9 cellular contexts compared by ENCODE assay signal in genomic region chr1:154474802-154475201, GRCh38. TPM values are rescaled to one million over a fixed set of nuclear protein-coding genes. Genes with fewer than 3 reads are reported as not detected.
DNase-seq lines count a peak whose midpoint lies in the region; ATAC-seq and TF ChIP-seq lines count a peak whose summit lies in the region.
"Had no signal": no experiment of that assay in that cellular context is flagged by ENCODE, and none has a peak within 500 bp of the region (broad histone marks: within the 10 kb centered on the region; RNA-seq: fewer than 3 reads in every experiment).

No MANE protein-coding gene starts in this region.

- H3K27ac Mint-ChIP-seq in activated T-helper 17 cell treated with anti-CD3 and anti-CD28 coated beads, Interleukin-2, amount 50 U/mL, for 72 hours = no peak overlapping the region

- H3K4me3 Mint-ChIP-seq in activated T-helper 17 cell treated with anti-CD3 and anti-CD28 coated beads, Interleukin-2, amount 50 U/mL, for 72 hours = no peak overlapping the region

- no peaks in the 10 kb centered on the region for H3K27me3 Mint-ChIP-seq in activated T-helper 17 cell treated with anti-CD3 and anti-CD28 coated beads, Interleukin-2, amount 50 U/mL, for 72 hours

- peaks cover 11% of the 10 kb centered on the region for H3K4me1 Mint-ChIP-seq in activated T-helper 17 cell treated with anti-CD3 and anti-CD28 coated beads, Interleukin-2, amount 50 U/mL, for 72 hours

- no peaks in the 10 kb centered on the region for H3K9me3 ChIP-seq in lower lobe of right lung

- peak overlapping the region; percentile 15 for H3K27ac ChIP-seq in lower lobe of right lung

- no peaks in the 10 kb centered on the region for H3K9me3 Mint-ChIP-seq in activated T-helper 17 cell treated with anti-CD3 and anti-CD28 coated beads, Interleukin-2, amount 50 U/mL, for 72 hours

- H3K36me3 Mint-ChIP-seq in activated T-helper 17 cell treated with anti-CD3 and anti-CD28 coated beads, Interleukin-2, amount 50 U/mL, for 72 hours (ENCODE audit: low read depth) = no peaks in the 10 kb centered on the region

- H3K27me3 ChIP-seq in lower lobe of right lung (ENCODE audit: low read depth) = no peaks in the 10 kb centered on the region

- H3K4me3 ChIP-seq in cardiac fibroblast (replicated peaks in 1 of 2; ENCODE audit: low read depth in 2 of 2, low read length in 2 of 2) (no peak overlapping the region), lower lobe of right lung (no peak overlapping the region)

- DNase-seq in AG08396 (ENCODE audit: low spot score) (peak; percentile 77), KBM-7 (peak; percentile 56), cardiac fibroblast (ENCODE audit: low read depth in 2 of 2) (peak; percentile 74 to 80), lower lobe of right lung (peak; percentile 75), DMS79 treated with DMSO at 0.1 percent for 48 hours (lab: John Stamatoyannopoulos, UW) (no peak)
- DNase-seq: NCI-H1694 treated with DMSO at 0.1 percent for 48 hours had no signal

- peaks cover 43% of the 10 kb centered on the region for H3K4me1 ChIP-seq in lower lobe of right lung

- peaks cover 4% of the 10 kb centered on the region for H3K36me3 ChIP-seq in lower lobe of right lung

- intact Hi-C loops in lower lobe of right lung (cut with DNase I) = no loop called here

- in situ Hi-C loops in KBM-7 (cut with MboI; ENCODE audit: low pct_unique_long_range_greater_than_20kb, low sequenced_read_pairs) = no loop called here

- TF ChIP-seq CTCF in cardiac fibroblast (IDR thresholded peaks at IDR 0.05; ENCODE audit: low read depth, low read length) (no peak), lower lobe of right lung (IDR thresholded peaks at IDR 0.05) (no peak)

- ATAC-seq in lower lobe of right lung = peak; percentile 71 to 78
- no peak for ATAC-seq in activated T-helper 17 cell treated with anti-CD3 and anti-CD28 coated beads, Interleukin-2, amount 50 U/mL, for 72 hours (replicated peaks)
- no peak for ATAC-seq in HG03442 (IDR thresholded peaks at IDR 0.05; ENCODE audit: unreplicated experiment)
- no peak for ATAC-seq in HG03025 (IDR thresholded peaks at IDR 0.05; ENCODE audit: low FRiP score, unreplicated experiment)

RNA-seq across cellular contexts. Expression of gene TDRD10, which starts 27.2 kb away (rescaled TPM):
- 20.2 TPM for total RNA-seq in lower lobe of right lung
- not detected for total RNA-seq in activated T-helper 17 cell treated with anti-CD3 and anti-CD28 coated beads, Interleukin-2, amount 50 U/mL, for 72 hours

RNA-seq across cellular contexts. Expression of gene SHE, which starts 27.4 kb away (rescaled TPM):
- 40.1 TPM for total RNA-seq in lower lobe of right lung
- under 1 TPM in 1 of 2 donors, not detected in 1; 0.03 TPM for total RNA-seq in activated T-helper 17 cell treated with anti-CD3 and anti-CD28 coated beads, Interleukin-2, amount 50 U/mL, for 72 hours

Comparison
In these comparisons a context has a peak if more than half of its experiments do, and no peak if none do; other contexts are left out.
1. ATAC-seq: peak in lower lobe of right lung (2 of 2); none in activated T-helper 17 cell treated with anti-CD3 and anti-CD28 coated beads, Interleukin-2, amount 50 U/mL, for 72 hours (single experiment), HG03442 (single experiment) and HG03025 (single experiment).
2. RNA of gene TDRD10, which starts 27.2 kb away (total RNA-seq): 20.2 TPM in lower lobe of right lung (single experiment); not detected in activated T-helper 17 cell treated with anti-CD3 and anti-CD28 coated beads, Interleukin-2, amount 50 U/mL, for 72 hours; every median in the first group is over 10 times any median in the second.
3. RNA of gene SHE, which starts 27.4 kb away (total RNA-seq): 40.1 TPM in lower lobe of right lung (single experiment); 0.03 TPM in activated T-helper 17 cell treated with anti-CD3 and anti-CD28 coated beads, Interleukin-2, amount 50 U/mL, for 72 hours; every median in the first group is over 10 times any median in the second.